Comparison of ENCODE assay signal across 8 cellular contexts in the genomic region with DNA sequence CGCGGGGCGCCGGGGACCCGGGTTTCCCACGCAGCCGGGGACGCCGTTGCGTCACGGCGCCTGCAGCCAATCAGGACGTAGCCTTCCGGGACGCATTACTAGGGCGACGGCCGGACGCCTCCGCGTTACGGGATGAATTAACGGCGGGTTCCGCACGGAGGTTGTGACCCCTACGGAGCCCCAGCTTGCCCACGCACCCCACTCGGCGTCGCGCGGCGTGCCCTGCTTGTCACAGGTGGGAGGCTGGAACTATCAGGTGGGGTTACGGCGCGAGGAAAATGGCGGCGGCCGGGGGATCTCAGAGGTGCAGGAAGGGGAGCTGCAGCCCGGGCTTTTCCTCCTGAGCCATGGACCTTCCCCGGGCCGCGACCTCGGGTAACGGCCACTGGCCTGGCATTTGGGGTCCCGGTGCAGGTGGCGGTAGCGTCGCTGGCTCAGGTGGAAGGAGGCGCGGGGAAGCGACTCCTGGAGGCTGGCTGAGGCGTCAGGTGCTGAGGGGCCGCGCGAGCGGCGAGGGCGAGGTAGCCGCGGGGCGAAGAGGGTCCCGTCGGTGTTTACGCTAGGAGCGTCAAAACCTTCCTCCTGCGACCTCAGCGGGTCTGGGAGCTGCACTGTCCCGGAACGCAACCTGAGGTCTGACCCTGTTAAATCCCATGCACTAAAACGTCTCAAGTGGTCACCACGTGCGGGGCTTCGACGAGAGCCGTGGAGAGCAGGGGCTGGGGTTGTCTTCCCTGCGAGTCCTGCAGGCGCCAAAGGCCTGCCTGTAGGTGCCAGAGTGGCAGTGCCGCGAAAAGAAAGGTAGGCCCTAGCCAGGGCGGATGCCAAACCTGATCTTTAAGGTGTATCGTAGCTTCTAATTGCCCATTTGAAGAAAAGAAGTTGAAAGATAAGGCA. TPM values are rescaled to one million over a fixed set of nuclear protein-coding genes. Genes with fewer than 3 reads are reported as not detected.
DNase-seq lines count a peak whose midpoint lies in the region; ATAC-seq and TF ChIP-seq lines count a peak whose summit lies in the region.

A gene (plus strand): TSS at position 98 of the 897 bp plus-strand sequence. CDS start 78,345 bp downstream, outside the sequence.

- no peaks in the 10 kb centered on the region for H3K9me3 ChIP-seq in KOPT-K1 (ENCODE audit: insufficient read depth, low read length, poor library complexity, severe bottlenecking)
- H3K9me3 ChIP-seq in parathyroid adenoma (ENCODE audit: control insufficient read depth, low read length) = no peaks in the 10 kb centered on the region
- no peaks in the 10 kb centered on the region for H3K9me3 ChIP-seq in tibial artery

- H3K4me3 Mint-ChIP-seq in glutamatergic neuron (ENCODE audit: unreplicated experiment) = peak within 1 kb of the TSS; percentile 90

- no peaks in the 10 kb centered on the region for H3K36me3 Mint-ChIP-seq in glutamatergic neuron (ENCODE audit: unreplicated experiment)

- TF ChIP-seq CTCF in glutamatergic neuron (IDR thresholded peaks at IDR 0.05; ENCODE audit: partially characterized antibody, unreplicated experiment) (no peak), parathyroid adenoma (IDR thresholded peaks at IDR 0.05) (no peak), tibial artery (IDR thresholded peaks at IDR 0.05) (no peak)

- H3K4me1 ChIP-seq in parathyroid adenoma (peaks cover 5% of the 10 kb centered on the region), tibial artery (peaks cover 0 to 22% (median 8%) of the 10 kb centered on the region in 4 donors)

- peak within 1 kb of the TSS; percentile 85 for H3K4me2 ChIP-seq in parathyroid adenoma (ENCODE audit: low read length)

- DNase-seq in GF-D8 (lab: John Stamatoyannopoulos, UW) (peak; percentile 41), glutamatergic neuron (peak; percentile 86), tibial artery (peak; percentile 67 to 85)
- peak; percentile 86 for DNase-seq in activated naive CD4-positive, alpha-beta T cell treated with anti-CD3 and anti-CD28 coated beads, Interleukin-2, amount 50 U/mL, for 16 hours

- intact Hi-C loops in tibial artery (cut with DNase I; ENCODE audit: low total_unique reads) = no loop called here

- H3K27me3 ChIP-seq in parathyroid adenoma (ENCODE audit: control insufficient read depth, insufficient read depth, low read length) (no peaks in the 10 kb centered on the region), tibial artery (no peaks in the 10 kb centered on the region)

- peak within 1 kb of the TSS; percentile 85 for H3K4me3 ChIP-seq in parathyroid adenoma (ENCODE audit: low read depth, low read length)
- peak within 1 kb of the TSS; percentile 86 to 98 for H3K4me3 ChIP-seq in tibial artery

- peak within 1 kb of the TSS; percentile 47 for H3K9ac ChIP-seq in parathyroid adenoma

- H3K27me3 Mint-ChIP-seq in glutamatergic neuron (ENCODE audit: unreplicated experiment) = peaks cover 3% of the 10 kb centered on the region

- H3K27ac Mint-ChIP-seq in glutamatergic neuron (ENCODE audit: unreplicated experiment) = peak within 1 kb of the TSS; percentile 89

- H3K36me3 ChIP-seq in KOPT-K1 (ENCODE audit: insufficient read depth, low read length) (peaks cover 11% of the 10 kb centered on the region), parathyroid adenoma (ENCODE audit: control insufficient read depth, insufficient read depth, low read length) (no peaks in the 10 kb centered on the region), tibial artery (no peaks in the 10 kb centered on the region)

- H3K9me3 Mint-ChIP-seq in glutamatergic neuron (ENCODE audit: unreplicated experiment) = no peaks in the 10 kb centered on the region

- peaks cover 2% of the 10 kb centered on the region for H3K4me1 Mint-ChIP-seq in glutamatergic neuron (ENCODE audit: low read depth, unreplicated experiment)

- H3K27ac ChIP-seq in KOPT-K1 (ENCODE audit: low read depth, low read length, poor library complexity, severe bottlenecking) (peak within 1 kb of the TSS; percentile 71), parathyroid adenoma (peak within 1 kb of the TSS; percentile 59), tibial artery (peak within 1 kb of the TSS; percentile 79 to 84)

- ATAC-seq in GM21825 (IDR thresholded peaks at IDR 0.05; ENCODE audit: unreplicated experiment) (peak; percentile 98), SK-N-SH treated with all-trans-retinoic acid at 6 μM for 48 hours (peak; percentile 98)

- peak within 1 kb of the TSS; percentile 89 for H2AFZ ChIP-seq in parathyroid adenoma

- H3K79me2 ChIP-seq in parathyroid adenoma = peaks cover 7% of the 10 kb centered on the region

TF ChIP-seq in SK-N-SH treated with all-trans-retinoic acid at 6 μM for 48 hours, 23 proteins besides CTCF, POLR2A, EP300 and RAD21 (continues in another document):
- TF ChIP-seq RARB (CRISPR knock-in tag; IDR thresholded peaks at IDR 0.05) = 0 out of 2 replicates have a peak, but pooled peaks have one; percentile 38
- TF ChIP-seq ZNF8 (CRISPR knock-in tag; IDR thresholded peaks at IDR 0.05) = no peak
- TF ChIP-seq, protein P1, sequence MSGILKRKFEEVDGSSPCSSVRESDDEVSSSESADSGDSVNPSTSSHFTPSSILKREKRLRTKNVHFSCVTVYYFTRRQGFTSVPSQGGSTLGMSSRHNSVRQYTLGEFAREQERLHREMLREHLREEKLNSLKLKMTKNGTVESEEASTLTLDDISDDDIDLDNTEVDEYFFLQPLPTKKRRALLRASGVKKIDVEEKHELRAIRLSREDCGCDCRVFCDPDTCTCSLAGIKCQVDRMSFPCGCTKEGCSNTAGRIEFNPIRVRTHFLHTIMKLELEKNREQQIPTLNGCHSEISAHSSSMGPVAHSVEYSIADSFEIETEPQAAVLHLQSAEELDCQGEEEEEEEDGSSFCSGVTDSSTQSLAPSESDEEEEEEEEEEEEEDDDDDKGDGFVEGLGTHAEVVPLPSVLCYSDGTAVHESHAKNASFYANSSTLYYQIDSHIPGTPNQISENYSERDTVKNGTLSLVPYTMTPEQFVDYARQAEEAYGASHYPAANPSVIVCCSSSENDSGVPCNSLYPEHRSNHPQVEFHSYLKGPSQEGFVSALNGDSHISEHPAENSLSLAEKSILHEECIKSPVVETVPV (CRISPR knock-in tag; IDR thresholded peaks at IDR 0.05) = no peak
- TF ChIP-seq ZC3H10 (CRISPR knock-in tag; IDR thresholded peaks at IDR 0.05) = no peak
- TF ChIP-seq ISL1 (CRISPR knock-in tag; IDR thresholded peaks at IDR 0.05) = peak; percentile 16; the same call in 1 of the 2 replicates
- TF ChIP-seq CSDC2 (CRISPR knock-in tag; IDR thresholded peaks at IDR 0.05) = peak; percentile 87
- TF ChIP-seq, protein P2, sequence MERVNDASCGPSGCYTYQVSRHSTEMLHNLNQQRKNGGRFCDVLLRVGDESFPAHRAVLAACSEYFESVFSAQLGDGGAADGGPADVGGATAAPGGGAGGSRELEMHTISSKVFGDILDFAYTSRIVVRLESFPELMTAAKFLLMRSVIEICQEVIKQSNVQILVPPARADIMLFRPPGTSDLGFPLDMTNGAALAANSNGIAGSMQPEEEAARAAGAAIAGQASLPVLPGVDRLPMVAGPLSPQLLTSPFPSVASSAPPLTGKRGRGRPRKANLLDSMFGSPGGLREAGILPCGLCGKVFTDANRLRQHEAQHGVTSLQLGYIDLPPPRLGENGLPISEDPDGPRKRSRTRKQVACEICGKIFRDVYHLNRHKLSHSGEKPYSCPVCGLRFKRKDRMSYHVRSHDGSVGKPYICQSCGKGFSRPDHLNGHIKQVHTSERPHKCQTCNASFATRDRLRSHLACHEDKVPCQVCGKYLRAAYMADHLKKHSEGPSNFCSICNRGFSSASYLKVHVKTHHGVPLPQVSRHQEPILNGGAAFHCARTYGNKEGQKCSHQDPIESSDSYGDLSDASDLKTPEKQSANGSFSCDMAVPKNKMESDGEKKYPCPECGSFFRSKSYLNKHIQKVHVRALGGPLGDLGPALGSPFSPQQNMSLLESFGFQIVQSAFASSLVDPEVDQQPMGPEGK (CRISPR knock-in tag; IDR thresholded peaks at IDR 0.05; ENCODE audit: borderline replicate concordance) = no peak
- TF ChIP-seq, protein P3, sequence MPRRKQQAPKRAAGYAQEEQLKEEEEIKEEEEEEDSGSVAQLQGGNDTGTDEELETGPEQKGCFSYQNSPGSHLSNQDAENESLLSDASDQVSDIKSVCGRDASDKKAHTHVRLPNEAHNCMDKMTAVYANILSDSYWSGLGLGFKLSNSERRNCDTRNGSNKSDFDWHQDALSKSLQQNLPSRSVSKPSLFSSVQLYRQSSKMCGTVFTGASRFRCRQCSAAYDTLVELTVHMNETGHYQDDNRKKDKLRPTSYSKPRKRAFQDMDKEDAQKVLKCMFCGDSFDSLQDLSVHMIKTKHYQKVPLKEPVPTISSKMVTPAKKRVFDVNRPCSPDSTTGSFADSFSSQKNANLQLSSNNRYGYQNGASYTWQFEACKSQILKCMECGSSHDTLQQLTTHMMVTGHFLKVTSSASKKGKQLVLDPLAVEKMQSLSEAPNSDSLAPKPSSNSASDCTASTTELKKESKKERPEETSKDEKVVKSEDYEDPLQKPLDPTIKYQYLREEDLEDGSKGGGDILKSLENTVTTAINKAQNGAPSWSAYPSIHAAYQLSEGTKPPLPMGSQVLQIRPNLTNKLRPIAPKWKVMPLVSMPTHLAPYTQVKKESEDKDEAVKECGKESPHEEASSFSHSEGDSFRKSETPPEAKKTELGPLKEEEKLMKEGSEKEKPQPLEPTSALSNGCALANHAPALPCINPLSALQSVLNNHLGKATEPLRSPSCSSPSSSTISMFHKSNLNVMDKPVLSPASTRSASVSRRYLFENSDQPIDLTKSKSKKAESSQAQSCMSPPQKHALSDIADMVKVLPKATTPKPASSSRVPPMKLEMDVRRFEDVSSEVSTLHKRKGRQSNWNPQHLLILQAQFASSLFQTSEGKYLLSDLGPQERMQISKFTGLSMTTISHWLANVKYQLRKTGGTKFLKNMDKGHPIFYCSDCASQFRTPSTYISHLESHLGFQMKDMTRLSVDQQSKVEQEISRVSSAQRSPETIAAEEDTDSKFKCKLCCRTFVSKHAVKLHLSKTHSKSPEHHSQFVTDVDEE (CRISPR knock-in tag; IDR thresholded peaks at IDR 0.05) = peak; percentile 46; the same call in 1 of the 2 replicates
- TF ChIP-seq ESRRG (CRISPR knock-in tag; IDR thresholded peaks at IDR 0.05) = no peak
- 0 out of 2 replicates have a peak, but pooled peaks have one; percentile 23 for TF ChIP-seq BACH2 (CRISPR knock-in tag; IDR thresholded peaks at IDR 0.05; ENCODE audit: borderline replicate concordance)
- TF ChIP-seq GLIS3 (CRISPR knock-in tag; IDR thresholded peaks at IDR 0.05) = peak; percentile 10; the same call in 1 of the 2 replicates

RNA-seq across cellular contexts. Expression of the gene that starts here (rescaled TPM):
- total RNA-seq in glutamatergic neuron (ENCODE audit: unreplicated experiment) = 16.0 TPM

Comparison
In these comparisons a context has a peak if more than half of its experiments do, and no peak if none do; other contexts are left out.
1. Peak in every context shown above with its lines: DNase-seq, ATAC-seq, H3K4me3 ChIP-seq and H3K27ac ChIP-seq.